In genomic region chr17:46191332-46192210, GRCh38 we compare ENCODE assay signal across 7 cellular contexts. TPM values are rescaled to one million over a fixed set of nuclear protein-coding genes. Genes with fewer than 3 reads are reported as not detected.
DNase-seq lines count a peak whose midpoint lies in the region; ATAC-seq and TF ChIP-seq lines count a peak whose summit lies in the region.

No MANE protein-coding gene starts in this region.

- peak overlapping the region; percentile 16 for H3K27ac ChIP-seq in IMR-90 (ENCODE audit: insufficient read depth, low read length)
- H3K27ac ChIP-seq in lower lobe of right lung: peak overlapping the region; percentile 97
- H3K27ac ChIP-seq in temporal lobe (ENCODE audit: low read depth, low read length): peak overlapping the region; percentile 96

- peak overlapping the region; percentile 88 for H3K4me3 Mint-ChIP-seq in chondrocyte (ENCODE audit: unreplicated experiment)

- H3K23ac ChIP-seq in IMR-90 (ENCODE audit: low read depth, low read length): peak overlapping the region; percentile 91; the same call in 1 of the 2 replicates

- no peak for TF ChIP-seq POLR2A in IMR-90 (IDR thresholded peaks at IDR 0.05; ENCODE audit: low read depth, low read length)

- H3K36me3 ChIP-seq in IMR-90 (ENCODE audit: control insufficient read depth, insufficient read depth, low read length) (no peaks in the 10 kb centered on the region), lower lobe of right lung (no peaks in the 10 kb centered on the region)

- H3K27ac Mint-ChIP-seq in chondrocyte (ENCODE audit: unreplicated experiment): peak overlapping the region; percentile 99

- H3K4me2 ChIP-seq in IMR-90 (ENCODE audit: low read depth, low read length): peak overlapping the region; percentile 82

- peaks cover 10 to 56% of the 10 kb centered on the region in 2 experiments for H3K79me1 ChIP-seq in IMR-90 (ENCODE audit: low read depth in 1 of 2, low read length in 2 of 2)

- H2BK20ac ChIP-seq in IMR-90 (ENCODE audit: low read depth, low read length): no peak overlapping the region

- no peak overlapping the region; the same call in 1 of the 2 replicates for H3K18ac ChIP-seq in IMR-90 (ENCODE audit: low read depth, low read length)

- in situ Hi-C loops in IMR-90 (cut with MboI; ENCODE audit: low sequenced_read_pairs): no loop called here

- H3K4me3 ChIP-seq in IMR-90 (ENCODE audit: insufficient read depth, low read depth, low read length) (peak overlapping the region; percentile 62), lower lobe of right lung (peak overlapping the region; percentile 83)

- POLR2A ChIA-PET in IMR-90 (lab: Charles Lee; ENCODE audit: unreplicated experiment): no interaction called here

- ATAC-seq in IMR-90 (ENCODE audit: low read depth): no peak
- ATAC-seq in lower lobe of right lung: peak in 1 of 2 donors; percentile 15
- ATAC-seq in HG03025 (IDR thresholded peaks at IDR 0.05; ENCODE audit: low FRiP score, unreplicated experiment): no peak

- TSS peak; percentile 53 for BruUV-seq in IMR-90 (replicated peaks; lab: Mats Ljungman, UMichigan)

- peak overlapping the region; percentile 86 for H2AK9ac ChIP-seq in IMR-90 (replicated peaks; ENCODE audit: low read depth, low read length, poor library complexity)

- H2BK5ac ChIP-seq in IMR-90 (ENCODE audit: low read depth, low read length, poor library complexity, severe bottlenecking): peak overlapping the region; percentile 99

- peak; percentile 60 for DNase-seq in EL
- no peak for DNase-seq in IMR-90
- peak; percentile 45 to 71 for DNase-seq in SHP77 (lab: John Stamatoyannopoulos, UW)
- DNase-seq in chondrocyte (ENCODE audit: low spot score): no peak
- no peak for DNase-seq in lower lobe of right lung

- H3K9ac ChIP-seq in IMR-90 (ENCODE audit: low read depth, low read length): peak overlapping the region; percentile 90

- intact Hi-C loops in IMR-90 (cut with micrococcal nuclease) (loop anchor here (1.0 kb wide), 1 partner anchor 147 kb away; no protein-coding TSS in a partner anchor), lower lobe of right lung (cut with DNase I) (loop anchor here (10.0 kb wide), 1 partner anchor 147 kb away; no protein-coding TSS in a partner anchor)

- peaks cover 61% of the 10 kb centered on the region for H3K4me1 Mint-ChIP-seq in chondrocyte (ENCODE audit: low read depth)

- peaks cover 8% of the 10 kb centered on the region for H3K9me1 ChIP-seq in IMR-90 (ENCODE audit: insufficient read depth, low read length)

- peak overlapping the region; percentile 99 for H3K14ac ChIP-seq in IMR-90 (replicated peaks; ENCODE audit: low read depth, low read length)

- peak overlapping the region; percentile 96; the same call in 1 of the 2 replicates for H3K56ac ChIP-seq in IMR-90 (ENCODE audit: extremely low read depth, insufficient read depth, low read length)

- H4K5ac ChIP-seq in IMR-90 (ENCODE audit: low read depth, low read length): no peak overlapping the region

- H3K27me3 ChIP-seq in IMR-90 (ENCODE audit: control insufficient read depth, insufficient read depth, low read length): no peaks in the 10 kb centered on the region
- H3K27me3 ChIP-seq in lower lobe of right lung (ENCODE audit: low read depth): no peaks in the 10 kb centered on the region

- peak overlapping the region; percentile 5 for H2AFZ ChIP-seq in IMR-90 (replicated peaks; ENCODE audit: low read length, poor library complexity)

- TF ChIP-seq RAD21 in IMR-90 (IDR thresholded peaks at IDR 0.05; ENCODE audit: low read length): no peak

- 0 out of 2 replicates have a peak overlapping the region, but pooled peaks have one; percentile 21 for H2AK5ac ChIP-seq in IMR-90 (ENCODE audit: low read depth, low read length)

- H3K9me3 ChIP-seq in IMR-90 (ENCODE audit: control insufficient read depth, insufficient read depth, low read length) (no peaks in the 10 kb centered on the region), lower lobe of right lung (no peaks in the 10 kb centered on the region)

- H2BK120ac ChIP-seq in IMR-90 (ENCODE audit: low read depth, low read length): no peak overlapping the region

- no peak overlapping the region for H2BK15ac ChIP-seq in IMR-90 (ENCODE audit: low read depth, low read length)

- no peaks in the 10 kb centered on the region for H3K36me3 Mint-ChIP-seq in chondrocyte (ENCODE audit: low read depth)

- H3K9me3 Mint-ChIP-seq in chondrocyte (ENCODE audit: low read depth): no peaks in the 10 kb centered on the region

- H3K4me1 ChIP-seq in IMR-90 (ENCODE audit: control insufficient read depth, insufficient read depth, low read length): peaks cover 8% of the 10 kb centered on the region
- peaks cover 62% of the 10 kb centered on the region for H3K4me1 ChIP-seq in lower lobe of right lung

- TF ChIP-seq CTCF in IMR-90 (conservative IDR thresholded peaks at IDR 0.05; ENCODE audit: low read depth, low read length) (no peak), chondrocyte (IDR thresholded peaks at IDR 0.05) (no peak), lower lobe of right lung (IDR thresholded peaks at IDR 0.05) (no peak)

- H4K91ac ChIP-seq in IMR-90 (ENCODE audit: insufficient read depth, low read depth, low read length): peak overlapping the region; percentile 20; the same call in 1 of the 2 replicates

- CTCF ChIA-PET in IMR-90 (lab: Yijun Ruan, JAX): no interaction called here

- H4K8ac ChIP-seq in IMR-90 (ENCODE audit: low read depth in 2 of 2, low read length in 2 of 2): peak overlapping the region in 1 of 2 experiments; percentile 14; a peak in 1 of 4 replicates

- peak overlapping the region; percentile 20 for H3K4ac ChIP-seq in IMR-90 (ENCODE audit: low read depth, low read length)

- H4K20me1 ChIP-seq in IMR-90 (ENCODE audit: insufficient read depth, low read length): peaks cover 68% of the 10 kb centered on the region

- dilution Hi-C loops in IMR-90 (cut with HindIII; ENCODE audit: low sequenced_read_pairs, unreplicated experiment): no loop called here

- WGBS in IMR-90 (ENCODE audit: extremely low coverage in 2 of 2, insufficient read length in 1 of 2), 2 experiments: no CpG with 5 or more reads among the region's 21 CpGs

- no peaks in the 10 kb centered on the region for H3K27me3 Mint-ChIP-seq in chondrocyte (ENCODE audit: low read depth)

TF ChIP-seq in IMR-90, 13 proteins besides CTCF, POLR2A, EP300 and RAD21:
- TF ChIP-seq CEBPB (IDR thresholded peaks at IDR 0.05; ENCODE audit: low read depth, low read length) (0 out of 2 replicates have a peak, but pooled peaks have one; percentile 25), CHD1 (IDR thresholded peaks at IDR 0.05; ENCODE audit: low read depth, low read length) (no peak), NFE2L2 (IDR thresholded peaks at IDR 0.05; ENCODE audit: low read depth, low read length) (no peak), RFX5 (IDR thresholded peaks at IDR 0.05; ENCODE audit: low read depth, low read length) (no peak), BHLHE40 (IDR thresholded peaks at IDR 0.05; ENCODE audit: low read depth, low read length) (no peak), MXI1 (IDR thresholded peaks at IDR 0.05; ENCODE audit: borderline replicate concordance, low read depth, low read length) (peak; percentile 67; the same call in 1 of the 2 replicates), SMC3 (IDR thresholded peaks at IDR 0.05; ENCODE audit: low read depth, low read length) (no peak), RCOR1 (IDR thresholded peaks at IDR 0.05; ENCODE audit: insufficient replicate concordance, low read length) (no peak), MAFK (IDR thresholded peaks at IDR 0.05; ENCODE audit: low read depth, low read length) (no peak), MAZ (IDR thresholded peaks at IDR 0.05; ENCODE audit: borderline replicate concordance, low read depth, low read length) (no peak), FOS (IDR thresholded peaks at IDR 0.05; ENCODE audit: low read depth, low read length) (no peak)
- TF ChIP-seq, protein P1, sequence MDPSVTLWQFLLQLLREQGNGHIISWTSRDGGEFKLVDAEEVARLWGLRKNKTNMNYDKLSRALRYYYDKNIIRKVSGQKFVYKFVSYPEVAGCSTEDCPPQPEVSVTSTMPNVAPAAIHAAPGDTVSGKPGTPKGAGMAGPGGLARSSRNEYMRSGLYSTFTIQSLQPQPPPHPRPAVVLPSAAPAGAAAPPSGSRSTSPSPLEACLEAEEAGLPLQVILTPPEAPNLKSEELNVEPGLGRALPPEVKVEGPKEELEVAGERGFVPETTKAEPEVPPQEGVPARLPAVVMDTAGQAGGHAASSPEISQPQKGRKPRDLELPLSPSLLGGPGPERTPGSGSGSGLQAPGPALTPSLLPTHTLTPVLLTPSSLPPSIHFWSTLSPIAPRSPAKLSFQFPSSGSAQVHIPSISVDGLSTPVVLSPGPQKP (IDR thresholded peaks at IDR 0.05; ENCODE audit: borderline replicate concordance, low read depth, low read length): no peak
- TF ChIP-seq, protein P2, sequence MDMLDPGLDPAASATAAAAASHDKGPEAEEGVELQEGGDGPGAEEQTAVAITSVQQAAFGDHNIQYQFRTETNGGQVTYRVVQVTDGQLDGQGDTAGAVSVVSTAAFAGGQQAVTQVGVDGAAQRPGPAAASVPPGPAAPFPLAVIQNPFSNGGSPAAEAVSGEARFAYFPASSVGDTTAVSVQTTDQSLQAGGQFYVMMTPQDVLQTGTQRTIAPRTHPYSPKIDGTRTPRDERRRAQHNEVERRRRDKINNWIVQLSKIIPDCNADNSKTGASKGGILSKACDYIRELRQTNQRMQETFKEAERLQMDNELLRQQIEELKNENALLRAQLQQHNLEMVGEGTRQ (IDR thresholded peaks at IDR 0.05; ENCODE audit: low read depth, low read length): peak; percentile 64

RNA-seq across cellular contexts. Expression of gene KANSL1, which starts 1.7 kb away (rescaled TPM):
- 48.0 and 49.6 TPM in 2 replicates for total RNA-seq in IMR-90 (2012; rRNA removed)
- 15.6 and 19.1 TPM in 2 replicates for polyA plus RNA-seq in IMR-90 (2012; rRNA removed)
- polyA plus RNA-seq in IMR-90 (2012; cell fraction: cytosol; rRNA removed): 9.3 and 9.8 TPM in 2 replicates
- 29.7 and 54.2 TPM in 2 replicates for polyA plus RNA-seq in IMR-90 (2012; cell fraction: nucleus; rRNA removed; ENCODE audit: low replicate concordance)
- 61.4 to 75.8 TPM (median 68.8 TPM) in 3 replicates for total RNA-seq in chondrocyte
- total RNA-seq in lower lobe of right lung: 78.5 TPM
- 119 TPM for total RNA-seq in temporal lobe

Comparison
In these comparisons a context has a peak if more than half of its experiments do, and no peak if none do; other contexts are left out.
1. DNase-seq: peak in EL (single experiment) and SHP77 (2 of 2); none in IMR-90 (single experiment), chondrocyte (single experiment) and lower lobe of right lung (single experiment).
2. H3K27ac ChIP-seq: peak in every context shown above with its lines; median percentile 97 in lower lobe of right lung; 96 in temporal lobe; 16 in IMR-90.